8 cellular contexts compared by ENCODE assay signal in the genomic region with DNA sequence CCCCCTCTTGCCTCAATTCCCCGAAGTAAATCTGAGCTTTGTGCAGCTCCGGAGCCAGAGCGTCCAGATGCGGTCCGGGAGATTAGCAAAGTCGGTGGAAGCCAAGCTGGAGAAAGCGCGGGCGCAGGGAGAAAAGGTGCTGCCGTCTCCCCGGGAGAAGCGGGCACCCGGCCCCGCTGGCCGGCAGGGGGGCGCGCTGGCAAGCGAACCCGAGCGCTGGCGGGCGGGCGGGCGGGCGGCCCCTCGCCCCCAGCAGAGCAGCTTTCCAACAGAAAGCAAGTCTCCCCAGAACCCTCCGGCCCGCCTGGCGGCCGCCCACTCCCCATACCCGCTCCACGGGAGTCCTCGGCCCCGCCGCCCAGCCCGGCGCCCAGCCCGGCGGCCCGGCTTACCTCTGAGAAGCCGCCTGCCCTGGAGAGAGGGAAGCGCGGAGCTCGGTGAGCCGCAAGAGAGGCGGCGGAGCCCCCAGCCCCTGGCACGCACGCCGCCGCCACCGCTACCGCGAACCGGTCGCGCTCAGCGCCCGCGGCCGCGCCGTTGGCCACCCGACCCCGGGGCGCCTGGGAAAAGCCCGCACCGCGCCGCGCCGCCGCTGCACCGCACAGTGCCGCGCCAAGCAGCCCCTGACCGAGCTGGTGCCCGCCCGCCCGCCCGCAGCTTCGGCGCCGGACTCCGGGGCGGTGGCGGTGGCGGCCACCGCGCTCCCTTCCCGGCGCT. TPM values are rescaled to one million over a fixed set of nuclear protein-coding genes. Genes with fewer than 3 reads are reported as not detected.
A peak's percentile ranks its signal among the peaks of the same experiment; 100 is the strongest.
DNase-seq lines count a peak whose midpoint lies in the region; ATAC-seq and TF ChIP-seq lines count a peak whose summit lies in the region.

No MANE protein-coding gene starts in this region.

- DNase-seq in activated naive CD4-positive, alpha-beta T cell treated with anti-CD3 and anti-CD28 coated beads, Interleukin-2, amount 50 U/mL, for 16 hours = no peak
- DNase-seq in NB4 (ENCODE audit: low read depth) (peak; percentile 39), chondrocyte (ENCODE audit: low spot score) (no peak), H4 (ENCODE audit: low spot score) (no peak), cerebellar nuclear complex (lab: John Stamatoyannopoulos, UW) (no peak)
- peak in 1 of 10 donors; percentile 9 for DNase-seq in naive thymus-derived CD8-positive, alpha-beta T cell

- peaks cover 23% of the 10 kb centered on the region for H3K27me3 Mint-ChIP-seq in activated naive CD4-positive, alpha-beta T cell treated with anti-CD3 and anti-CD28 coated beads, Interleukin-2, amount 50 U/mL, for 24 hours
- H3K27me3 Mint-ChIP-seq in chondrocyte (ENCODE audit: low read depth) = peaks cover 32% of the 10 kb centered on the region
- peaks cover 15 to 65% (median 40%) of the 10 kb centered on the region in 5 donors for H3K27me3 Mint-ChIP-seq in naive thymus-derived CD8-positive, alpha-beta T cell

- no peak for TF ChIP-seq CTCF in NB4 (IDR thresholded peaks at IDR 0.05; ENCODE audit: low read depth, low read length)
- TF ChIP-seq CTCF in chondrocyte (IDR thresholded peaks at IDR 0.05) = peak; percentile 15

- POLR2A ChIA-PET in naive thymus-derived CD8-positive, alpha-beta T cell (lab: Charles Lee) = interaction anchor here (1.5 kb wide), 1 partner anchor 29 kb away, joined by 7 read pairs; the partner anchor contains the start of gene RPS4X

- peak; percentile 6 to 21 for ATAC-seq in naive thymus-derived CD8-positive, alpha-beta T cell
- ATAC-seq in GM21737 (IDR thresholded peaks at IDR 0.05; ENCODE audit: unreplicated experiment) = no peak

- H3K27ac Mint-ChIP-seq in activated naive CD4-positive, alpha-beta T cell treated with anti-CD3 and anti-CD28 coated beads, Interleukin-2, amount 50 U/mL, for 24 hours = no peak overlapping the region
- no peak overlapping the region for H3K27ac Mint-ChIP-seq in chondrocyte (ENCODE audit: unreplicated experiment)
- no peak overlapping the region for H3K27ac Mint-ChIP-seq in naive thymus-derived CD8-positive, alpha-beta T cell

- H3K4me3 ChIP-seq in NB4 (ENCODE audit: low read depth, low read length) = peak overlapping the region; percentile 50

- no peaks in the 10 kb centered on the region for H3K9me3 Mint-ChIP-seq in activated naive CD4-positive, alpha-beta T cell treated with anti-CD3 and anti-CD28 coated beads, Interleukin-2, amount 50 U/mL, for 24 hours
- H3K9me3 Mint-ChIP-seq in chondrocyte (ENCODE audit: low read depth) = no peaks in the 10 kb centered on the region
- peaks cover 0 to 3% (median 0%) of the 10 kb centered on the region in 9 donors for H3K9me3 Mint-ChIP-seq in naive thymus-derived CD8-positive, alpha-beta T cell

- peak overlapping the region; percentile 74 for H3K4me3 Mint-ChIP-seq in activated naive CD4-positive, alpha-beta T cell treated with anti-CD3 and anti-CD28 coated beads, Interleukin-2, amount 50 U/mL, for 24 hours
- H3K4me3 Mint-ChIP-seq in chondrocyte (ENCODE audit: unreplicated experiment) = peak overlapping the region; percentile 79
- peak overlapping the region; percentile 68 to 91 (median 82) for H3K4me3 Mint-ChIP-seq in naive thymus-derived CD8-positive, alpha-beta T cell

- no peak for TF ChIP-seq POLR2A in NB4 (IDR thresholded peaks at IDR 0.05; ENCODE audit: extremely low read depth, insufficient read length)

- H3K4me1 Mint-ChIP-seq in activated naive CD4-positive, alpha-beta T cell treated with anti-CD3 and anti-CD28 coated beads, Interleukin-2, amount 50 U/mL, for 24 hours = peaks cover 23% of the 10 kb centered on the region
- peaks cover 21% of the 10 kb centered on the region for H3K4me1 Mint-ChIP-seq in chondrocyte (ENCODE audit: low read depth)
- H3K4me1 Mint-ChIP-seq in naive thymus-derived CD8-positive, alpha-beta T cell = peaks cover 11 to 36% (median 30%) of the 10 kb centered on the region in 4 donors

- no peaks in the 10 kb centered on the region for H3K36me3 Mint-ChIP-seq in activated naive CD4-positive, alpha-beta T cell treated with anti-CD3 and anti-CD28 coated beads, Interleukin-2, amount 50 U/mL, for 24 hours
- no peaks in the 10 kb centered on the region for H3K36me3 Mint-ChIP-seq in chondrocyte (ENCODE audit: low read depth)
- H3K36me3 Mint-ChIP-seq in naive thymus-derived CD8-positive, alpha-beta T cell = peaks cover 0 to 3% (median 0%) of the 10 kb centered on the region in 3 donors

RNA-seq across cellular contexts. Expression of gene CITED1, which starts 0.5 kb away (rescaled TPM):
- 0.68 to 0.77 TPM (median 0.77 TPM) in 3 replicates for total RNA-seq in chondrocyte
- not detected for total RNA-seq in naive thymus-derived CD8-positive, alpha-beta T cell
- polyA plus RNA-seq in naive thymus-derived CD8-positive, alpha-beta T cell = not detected
- total RNA-seq in H4 (2014; rRNA removed; shearing (Covaris generic)) = 0.33 and 1.1 TPM in 2 replicates

RNA-seq across cellular contexts. Expression of gene RPS4X, which starts 29.2 kb away (rescaled TPM):
- 988 to 1,163 TPM (median 1,016 TPM) in 3 replicates for total RNA-seq in chondrocyte
- total RNA-seq in naive thymus-derived CD8-positive, alpha-beta T cell = 1,000 to 10,000 TPM; 1,451 to 1,521 TPM
- polyA plus RNA-seq in naive thymus-derived CD8-positive, alpha-beta T cell = 1,000 to 10,000 TPM; 1,041 to 1,187 (median 1,156) TPM
- 1,565 and 1,610 TPM in 2 replicates for total RNA-seq in H4 (2014; rRNA removed; shearing (Covaris generic))
